Comparison of ENCODE assay signal across 8 cellular contexts in genomic region chr12:33588082-33588712, GRCh38.
DNase-seq lines count a peak whose midpoint lies in the region; ATAC-seq, FAIRE-seq and TF ChIP-seq lines count a peak whose summit lies in the region.

No MANE protein-coding gene starts in this region.

- peak; percentile 8 for DNase-seq in SK-MEL-5 (ENCODE audit: low read depth, low spot score)
- no peak for DNase-seq in keratinocyte (ENCODE audit: low read depth, low spot score)
- no peak for DNase-seq in activated CD4-positive, alpha-beta T cell treated with anti-CD3 and anti-CD28 coated beads, Interleukin-2, amount 50 U/mL, for 48 hours
- DNase-seq in NCI-H446 (lab: John Stamatoyannopoulos, UW), result no peak
- no peak for DNase-seq in OCI-M2 (lab: John Stamatoyannopoulos, UW; ENCODE audit: unreplicated experiment)
- DNase-seq in NCI-H1092 (lab: John Stamatoyannopoulos, UW), result no peak

- H3K27me3 ChIP-seq in keratinocyte (ENCODE audit: control insufficient read depth, extremely low read depth, insufficient read depth, low read length), result no peaks in the 10 kb centered on the region

- H3K4me2 ChIP-seq in keratinocyte (ENCODE audit: control insufficient read depth, extremely low read depth, insufficient read depth, low read depth, low read length), result no peak overlapping the region

- no peak overlapping the region for H2AFZ ChIP-seq in keratinocyte (ENCODE audit: control insufficient read depth, low read length)

- H3K4me3 ChIP-seq in keratinocyte (ENCODE audit: control insufficient read depth in 2 of 3, extremely low read depth in 1 of 3, insufficient read depth in 2 of 3, low read depth in 1 of 3, low read length in 3 of 3), result no peak overlapping the region

- dilution Hi-C loops in keratinocyte (cut with MboI; ENCODE audit: extremely low pct_ligation_motif_present, low sequenced_read_pairs), result no loop called here

- ATAC-seq in GM18868 (IDR thresholded peaks at IDR 0.05; ENCODE audit: unreplicated experiment), result peak; percentile 97
- ATAC-seq in HG03103 (IDR thresholded peaks at IDR 0.05; ENCODE audit: low read depth, unreplicated experiment), result peak; percentile 86

- H3K79me2 ChIP-seq in keratinocyte (ENCODE audit: control insufficient read depth, insufficient read depth, low read length), result no peaks in the 10 kb centered on the region

- H3K9ac ChIP-seq in keratinocyte (ENCODE audit: control insufficient read depth, extremely low read depth, insufficient read depth, low read length), result no peak overlapping the region

- no peak for TF ChIP-seq CTCF in keratinocyte (optimal IDR thresholded peaks at IDR 0.05 in 1 of 3, IDR thresholded peaks at IDR 0.05 in 1 of 3, conservative IDR thresholded peaks at IDR 0.05 in 1 of 3; ENCODE audit: extremely low read depth in 1 of 3, insufficient read depth in 2 of 3, low read length in 3 of 3)

- no peaks in the 10 kb centered on the region for H4K20me1 ChIP-seq in keratinocyte (ENCODE audit: control insufficient read depth, extremely low read depth, insufficient read depth, low read length)

- H3K9me1 ChIP-seq in keratinocyte (ENCODE audit: control insufficient read depth, extremely low read depth, insufficient read depth, low read length), result no peaks in the 10 kb centered on the region

- no peaks in the 10 kb centered on the region for H3K9me3 ChIP-seq in keratinocyte (ENCODE audit: control insufficient read depth, low read depth, low read length)

- no peaks in the 10 kb centered on the region for H3K36me3 ChIP-seq in keratinocyte (ENCODE audit: control insufficient read depth in 2 of 2, extremely low read depth in 1 of 2, insufficient read depth in 2 of 2, low read length in 2 of 2)

- peak; percentile 69 for FAIRE-seq in keratinocyte (lab: Jason Lieb, UNC)

- peak overlapping the region; percentile 49 for H3K27ac ChIP-seq in keratinocyte (ENCODE audit: control insufficient read depth, insufficient read depth, low read length)

- no peaks in the 10 kb centered on the region for H3K4me1 ChIP-seq in keratinocyte (ENCODE audit: control insufficient read depth, extremely low read depth, insufficient read depth, low read length)

- in situ Hi-C loops in SK-MEL-5 (cut with HindIII; ENCODE audit: low pct_unique_long_range_greater_than_20kb, low sequenced_read_pairs), result no loop called here
